ENCODE assay signal across 1 cellular context in genomic region chr3:50150404-50150750, GRCh38.
TF ChIP-seq lines count a peak whose summit lies in the region.

No MANE protein-coding gene starts in this region.

TF ChIP-seq in GM23338, 12 proteins besides CTCF, POLR2A, EP300 and RAD21 (continued from another document):
- TF ChIP-seq CREB1 (CRISPR knock-in tag; IDR thresholded peaks at IDR 0.05; ENCODE audit: low read depth) = no peak
- TF ChIP-seq ZNF462 (CRISPR knock-in tag; IDR thresholded peaks at IDR 0.05) = no peak
- TF ChIP-seq REST (IDR thresholded peaks at IDR 0.05; ENCODE audit: unreplicated experiment) = no peak
